In genomic region chr5:118637947-118638670, GRCh38 we compare ENCODE assay signal across 22 cellular contexts.
A peak's percentile ranks its signal among the peaks of the same experiment; 100 is the strongest.
DNase-seq lines count a peak whose midpoint lies in the region; ATAC-seq and TF ChIP-seq lines count a peak whose summit lies in the region.
"Had no signal": no experiment of that assay in that cellular context is flagged by ENCODE, and none has a peak within 500 bp of the region (broad histone marks: within the 10 kb centered on the region; RNA-seq: fewer than 3 reads in every experiment).

No MANE protein-coding gene starts in this region.

- 73 to 83% methylated on average over 9 of the region's 9 CpGs for WGBS in upper lobe of left lung, 2 donors

- in situ Hi-C loops in SK-MEL-5 (cut with HindIII; ENCODE audit: low pct_unique_long_range_greater_than_20kb, low sequenced_read_pairs): no loop called here

- TF ChIP-seq EP300 in upper lobe of left lung (IDR thresholded peaks at IDR 0.05): no peak

- no peak for TF ChIP-seq CTCF in upper lobe of left lung (IDR thresholded peaks at IDR 0.05)

- H3K4me1 ChIP-seq in mucosa of stomach (ENCODE audit: control insufficient read depth, insufficient read depth, low read length) (peaks cover 18% of the 10 kb centered on the region), upper lobe of left lung (no peaks in the 10 kb centered on the region)
- H3K4me1 ChIP-seq: BLaER1 treated with 17β-estradiol and CSF1 and Interleukin-3, amounts not matched to agents 10 nM and 100 nM had no signal

- H3K4me3 ChIP-seq in mucosa of stomach (ENCODE audit: low read length) (no peak overlapping the region), upper lobe of left lung (no peak overlapping the region)
- H3K4me3 ChIP-seq: BLaER1 treated with 17β-estradiol and CSF1 and Interleukin-3, amounts not matched to agents 10 nM and 100 nM; MG63 had no signal

- H3K9me3 ChIP-seq in mucosa of stomach (ENCODE audit: control insufficient read depth, low read length) (no peaks in the 10 kb centered on the region), upper lobe of left lung (peaks cover 0 to 9% (median 0%) of the 10 kb centered on the region in 4 donors)
- H3K9me3 ChIP-seq: MG63 had no signal

- H3K27me3 ChIP-seq in mucosa of stomach (ENCODE audit: control insufficient read depth, insufficient read depth, low read length) (no peaks in the 10 kb centered on the region), upper lobe of left lung (no peaks in the 10 kb centered on the region)
- H3K27me3 ChIP-seq: BLaER1 treated with 17β-estradiol and CSF1 and Interleukin-3, amounts not matched to agents 10 nM and 100 nM had no signal

- peak overlapping the region in 1 of 4 donors; percentile 27 for H3K27ac ChIP-seq in upper lobe of left lung
- H3K27ac ChIP-seq: BLaER1 treated with 17β-estradiol and CSF1 and Interleukin-3, amounts not matched to agents 10 nM and 100 nM; RWPE1 had no signal

- peak overlapping the region; percentile 54 for H3K9ac ChIP-seq in mucosa of stomach (ENCODE audit: low read length)
- H3K9ac ChIP-seq: BLaER1 treated with 17β-estradiol and CSF1 and Interleukin-3, amounts not matched to agents 10 nM and 100 nM had no signal

- DNase-seq in SK-MEL-5 (ENCODE audit: low read depth, low spot score) (peak; percentile 36), foreskin melanocyte (peak; percentile 44), upper lobe of left lung (peak in 1 of 2 donors; percentile 80), NCI-H748 (lab: John Stamatoyannopoulos, UW; ENCODE audit: unreplicated experiment) (no peak), NCI-H128 (lab: John Stamatoyannopoulos, UW; ENCODE audit: unreplicated experiment) (no peak)
- DNase-seq: ACHN; CD8-positive, alpha-beta memory T cell; GOT3; MG63; NCI-H1417 treated with DMSO at 0.1 percent for 48 hours; NCI-H187 treated with DMSO at 0.1 percent for 48 hours; NCI-H2107; NCI-H446 treated with DMSO at 0.1 percent for 48 hours; NCI-H69; SHP77 treated with DMSO at 0.1 percent for 48 hours had no signal

- ATAC-seq in upper lobe of left lung (ENCODE audit: low FRiP score in 2 of 2): peak; percentile 26 to 52
- no peak for ATAC-seq in HG02852 (IDR thresholded peaks at IDR 0.05; ENCODE audit: unreplicated experiment)
- no peak for ATAC-seq in HG02588 (IDR thresholded peaks at IDR 0.05; ENCODE audit: unreplicated experiment)
- ATAC-seq: HCT116, SK-N-SH treated with all-trans-retinoic acid at 6 μM for 48 hours had no signal

- TF ChIP-seq POLR2A in upper lobe of left lung (IDR thresholded peaks at IDR 0.05): no peak

- H3K36me3 ChIP-seq in mucosa of stomach (ENCODE audit: control insufficient read depth, insufficient read depth, low read length): no peaks in the 10 kb centered on the region
- no peaks in the 10 kb centered on the region for H3K36me3 ChIP-seq in upper lobe of left lung
- H3K36me3 ChIP-seq: BLaER1 treated with 17β-estradiol and CSF1 and Interleukin-3, amounts not matched to agents 10 nM and 100 nM; MG63 had no signal

Comparison
In these comparisons a context has a peak if more than half of its experiments do, and no peak if none do; other contexts are left out.
1. DNase-seq: peak in SK-MEL-5 (single experiment) and foreskin melanocyte (single experiment); none in NCI-H748 (single experiment) and NCI-H128 (single experiment).
2. ATAC-seq: peak in upper lobe of left lung (2 of 2); none in HG02852 (single experiment) and HG02588 (single experiment).